In the genomic region with DNA sequence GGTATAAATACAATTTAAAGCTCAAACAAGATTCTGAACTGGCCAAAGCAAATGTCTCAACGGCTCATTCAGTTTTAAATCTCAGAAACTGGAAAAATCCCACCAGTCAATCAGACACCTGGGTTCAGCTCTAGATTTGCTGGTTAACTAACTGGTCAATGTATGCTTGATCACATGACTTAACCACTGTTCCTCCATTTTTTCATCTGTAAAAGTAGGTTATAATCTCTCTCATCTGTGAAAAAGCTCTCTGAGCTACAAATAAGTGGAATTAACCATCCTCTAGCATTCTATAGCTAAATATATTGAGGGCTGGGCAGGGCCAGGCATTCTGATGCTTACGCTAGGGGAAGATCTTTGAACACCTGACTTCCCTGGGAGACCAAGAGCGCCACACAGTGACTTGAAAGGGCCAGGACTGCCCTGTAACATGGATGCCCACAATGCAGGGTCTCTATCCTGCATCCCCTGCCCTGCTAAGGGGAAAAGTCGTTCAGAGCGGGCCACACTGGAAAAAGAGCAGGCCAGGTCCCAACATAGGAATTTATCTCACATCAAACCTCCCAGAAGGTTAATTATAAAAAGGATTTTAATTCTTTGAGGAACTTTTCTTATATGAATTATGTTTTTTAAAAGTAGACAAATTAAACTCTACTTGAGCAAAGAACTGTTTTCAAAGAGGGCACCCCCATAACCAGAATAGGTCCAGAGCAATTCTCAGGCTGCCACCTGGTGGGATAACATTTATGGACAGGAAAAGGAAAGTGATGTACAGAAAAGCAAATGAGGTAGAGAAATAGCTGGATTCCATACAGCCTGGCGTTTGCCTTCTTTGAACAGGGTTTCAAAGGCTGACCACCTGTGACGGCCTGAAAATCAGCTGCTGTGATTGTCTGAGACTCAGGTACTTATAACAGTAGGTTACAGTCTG, we compare ENCODE assay signal across 1 cellular context.
A peak's percentile ranks its signal among the peaks of the same experiment; 100 is the strongest.
TF ChIP-seq lines count a peak whose summit lies in the region.

No MANE protein-coding gene starts in this region.

TF ChIP-seq in SK-N-SH, 30 proteins besides CTCF, POLR2A, EP300 and RAD21 (continued from another document):
- TF ChIP-seq, protein P1, sequence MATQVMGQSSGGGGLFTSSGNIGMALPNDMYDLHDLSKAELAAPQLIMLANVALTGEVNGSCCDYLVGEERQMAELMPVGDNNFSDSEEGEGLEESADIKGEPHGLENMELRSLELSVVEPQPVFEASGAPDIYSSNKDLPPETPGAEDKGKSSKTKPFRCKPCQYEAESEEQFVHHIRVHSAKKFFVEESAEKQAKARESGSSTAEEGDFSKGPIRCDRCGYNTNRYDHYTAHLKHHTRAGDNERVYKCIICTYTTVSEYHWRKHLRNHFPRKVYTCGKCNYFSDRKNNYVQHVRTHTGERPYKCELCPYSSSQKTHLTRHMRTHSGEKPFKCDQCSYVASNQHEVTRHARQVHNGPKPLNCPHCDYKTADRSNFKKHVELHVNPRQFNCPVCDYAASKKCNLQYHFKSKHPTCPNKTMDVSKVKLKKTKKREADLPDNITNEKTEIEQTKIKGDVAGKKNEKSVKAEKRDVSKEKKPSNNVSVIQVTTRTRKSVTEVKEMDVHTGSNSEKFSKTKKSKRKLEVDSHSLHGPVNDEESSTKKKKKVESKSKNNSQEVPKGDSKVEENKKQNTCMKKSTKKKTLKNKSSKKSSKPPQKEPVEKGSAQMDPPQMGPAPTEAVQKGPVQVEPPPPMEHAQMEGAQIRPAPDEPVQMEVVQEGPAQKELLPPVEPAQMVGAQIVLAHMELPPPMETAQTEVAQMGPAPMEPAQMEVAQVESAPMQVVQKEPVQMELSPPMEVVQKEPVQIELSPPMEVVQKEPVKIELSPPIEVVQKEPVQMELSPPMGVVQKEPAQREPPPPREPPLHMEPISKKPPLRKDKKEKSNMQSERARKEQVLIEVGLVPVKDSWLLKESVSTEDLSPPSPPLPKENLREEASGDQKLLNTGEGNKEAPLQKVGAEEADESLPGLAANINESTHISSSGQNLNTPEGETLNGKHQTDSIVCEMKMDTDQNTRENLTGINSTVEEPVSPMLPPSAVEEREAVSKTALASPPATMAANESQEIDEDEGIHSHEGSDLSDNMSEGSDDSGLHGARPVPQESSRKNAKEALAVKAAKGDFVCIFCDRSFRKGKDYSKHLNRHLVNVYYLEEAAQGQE (IDR thresholded peaks at IDR 0.05; ENCODE audit: low read depth, low read length), result no peak
- TF ChIP-seq RCOR1 (IDR thresholded peaks at IDR 0.05; ENCODE audit: low read length), result 0 out of 2 replicates have a peak, but pooled peaks have one; percentile 13
- no peak for TF ChIP-seq NFIC (IDR thresholded peaks at IDR 0.05; ENCODE audit: borderline replicate concordance)
- no peak for TF ChIP-seq YY1 (IDR thresholded peaks at IDR 0.05; ENCODE audit: low read depth)
- TF ChIP-seq SIN3A (IDR thresholded peaks at IDR 0.05; ENCODE audit: borderline replicate concordance, low read depth, low read length), result no peak
- TF ChIP-seq MEF2A (IDR thresholded peaks at IDR 0.05; ENCODE audit: borderline replicate concordance, low read depth), result no peak
- no peak for TF ChIP-seq GATA2 (CRISPR knock-in tag; IDR thresholded peaks at IDR 0.05)
- peak; percentile 84 for TF ChIP-seq SMC3 (IDR thresholded peaks at IDR 0.05; ENCODE audit: low read depth, low read length)
- TF ChIP-seq ELF1 (IDR thresholded peaks at IDR 0.05), result no peak
